27 cellular contexts compared by ENCODE assay signal in genomic region chr12:13379531-13379930, GRCh38.
"Had no signal": no experiment of that assay in that cellular context is flagged by ENCODE, and none has a peak within 500 bp of the region (broad histone marks: within the 10 kb centered on the region; RNA-seq: fewer than 3 reads in every experiment).

No MANE protein-coding gene starts in this region.

- H3K4me1 Mint-ChIP-seq: activated CD4-positive, alpha-beta memory T cell treated with anti-CD3 and anti-CD28 coated beads, Interleukin-2, amount 10 ng/mL, durations not matched to agents 7 days and 5 days; activated CD4-positive, alpha-beta T cell treated with anti-CD3 and anti-CD28 coated beads, Interleukin-2, amount 10 ng/mL, durations not matched to agents 7 days and 5 days; activated naive CD4-positive, alpha-beta T cell treated with anti-CD3 and anti-CD28 coated beads, Interleukin-2, amount 50 U/mL, for 24 hours; activated naive CD8-positive, alpha-beta T cell treated with anti-CD3 and anti-CD28 coated beads for 36 hours; activated T-helper 17 cell treated with anti-CD3 and anti-CD28 coated beads, Interleukin-2, amount 50 U/mL, for 72 hours had no signal

- H3K27me3 ChIP-seq: adrenal gland, body of pancreas had no signal

- H3K36me3 ChIP-seq: adrenal gland, esophagus squamous epithelium, gastroesophageal sphincter, heart right ventricle had no signal

- H3K4me1 ChIP-seq: adrenal gland, body of pancreas had no signal

- H3K9me3 ChIP-seq: adrenal gland, body of pancreas, esophagus squamous epithelium, gastroesophageal sphincter had no signal

- H3K4me3 ChIP-seq: adrenal gland, body of pancreas, esophagus squamous epithelium, gastroesophageal sphincter, heart right ventricle had no signal

- H3K27ac Mint-ChIP-seq: activated CD4-positive, alpha-beta memory T cell treated with anti-CD3 and anti-CD28 coated beads, Interleukin-2, amount 10 ng/mL, durations not matched to agents 7 days and 5 days; activated CD4-positive, alpha-beta T cell treated with anti-CD3 and anti-CD28 coated beads, Interleukin-2, amount 10 ng/mL, durations not matched to agents 7 days and 5 days; activated naive CD4-positive, alpha-beta T cell treated with anti-CD3 and anti-CD28 coated beads, Interleukin-2, amount 50 U/mL, for 24 hours; activated naive CD8-positive, alpha-beta T cell treated with anti-CD3 and anti-CD28 coated beads for 36 hours; activated naive CD8-positive, alpha-beta T cell treated with anti-CD3 and anti-CD28 coated beads, Interleukin-2, amount 50 U/mL, for 24 hours; activated T-helper 17 cell treated with anti-CD3 and anti-CD28 coated beads, Interleukin-2, amount 50 U/mL, for 72 hours had no signal

- DNase-seq: activated CD4-positive, alpha-beta memory T cell treated with anti-CD3 and anti-CD28 coated beads, Interleukin-2, amount 10 ng/mL, durations not matched to agents 7 days and 5 days; activated CD4-positive, alpha-beta T cell treated with anti-CD3 and anti-CD28 coated beads for 1 hour; activated CD4-positive, alpha-beta T cell treated with anti-CD3 and anti-CD28 coated beads for 4 hours; activated CD4-positive, alpha-beta T cell treated with anti-CD3 and anti-CD28 coated beads, Interleukin-2, amount 10 ng/mL, durations not matched to agents 7 days and 5 days; activated CD4-positive, alpha-beta T cell treated with anti-CD3 and anti-CD28 coated beads, Interleukin-2, amount 50 U/mL, for 4 hours; activated CD4-positive, CD25-positive, alpha-beta regulatory T cell; activated CD8-positive, alpha-beta memory T cell treated with anti-CD3 and anti-CD28 coated beads for 24 hours; activated effector memory CD4-positive, alpha-beta T cell treated with Interleukin-2 at 50 U/mL for 16 hours; activated gamma-delta T cell treated with Interleukin-2 at 50 U/mL for 16 hours; activated naive CD4-positive, alpha-beta T cell treated with Interleukin-2 at 50 U/mL for 16 hours; activated naive CD8-positive, alpha-beta T cell treated with anti-CD3 and anti-CD28 coated beads for 36 hours; activated naive CD8-positive, alpha-beta T cell treated with anti-CD3 and anti-CD28 coated beads, Interleukin-2, amount 50 U/mL, for 24 hours; activated T-cell treated with anti-CD3 and anti-CD28 coated beads, Interleukin-2, amount 50 U/mL, for 4 hours; adrenal gland; amygdala; aorta; body of pancreas; caudate nucleus; effector memory CD4-positive, alpha-beta T cell; erythroblast; esophagus squamous epithelium; foreskin melanocyte; heart right ventricle; T-helper 2 cell had no signal

- ATAC-seq: activated naive CD8-positive, alpha-beta T cell treated with anti-CD3 and anti-CD28 coated beads, Interleukin-2, amount 50 U/mL, for 24 hours; activated T-cell treated with anti-CD3 and anti-CD28 coated beads, Interleukin-2, amount 50 U/mL, for 4 hours; activated T-helper 17 cell treated with anti-CD3 and anti-CD28 coated beads, Interleukin-2, amount 50 U/mL, for 72 hours; body of pancreas; gastroesophageal sphincter; heart right ventricle had no signal

- H3K4me3 Mint-ChIP-seq: activated CD4-positive, alpha-beta memory T cell treated with anti-CD3 and anti-CD28 coated beads, Interleukin-2, amount 10 ng/mL, durations not matched to agents 7 days and 5 days; activated CD4-positive, alpha-beta T cell treated with anti-CD3 and anti-CD28 coated beads, Interleukin-2, amount 10 ng/mL, durations not matched to agents 7 days and 5 days; activated naive CD4-positive, alpha-beta T cell treated with anti-CD3 and anti-CD28 coated beads, Interleukin-2, amount 50 U/mL, for 24 hours; activated naive CD8-positive, alpha-beta T cell treated with anti-CD3 and anti-CD28 coated beads for 36 hours; activated naive CD8-positive, alpha-beta T cell treated with anti-CD3 and anti-CD28 coated beads, Interleukin-2, amount 50 U/mL, for 24 hours; activated T-cell treated with anti-CD3 and anti-CD28 coated beads, Interleukin-2, amount 50 U/mL, for 4 hours; activated T-helper 17 cell treated with anti-CD3 and anti-CD28 coated beads, Interleukin-2, amount 50 U/mL, for 72 hours had no signal

- H3K36me3 Mint-ChIP-seq: activated naive CD4-positive, alpha-beta T cell treated with anti-CD3 and anti-CD28 coated beads, Interleukin-2, amount 50 U/mL, for 24 hours; activated naive CD8-positive, alpha-beta T cell treated with anti-CD3 and anti-CD28 coated beads for 36 hours had no signal

- H3K27me3 Mint-ChIP-seq: activated naive CD8-positive, alpha-beta T cell treated with anti-CD3 and anti-CD28 coated beads for 36 hours had no signal

- H3K27ac ChIP-seq: adrenal gland, body of pancreas, esophagus squamous epithelium, gastroesophageal sphincter, heart right ventricle had no signal

- H3K9me3 Mint-ChIP-seq: activated CD4-positive, alpha-beta memory T cell treated with anti-CD3 and anti-CD28 coated beads, Interleukin-2, amount 10 ng/mL, durations not matched to agents 7 days and 5 days; activated CD4-positive, alpha-beta T cell treated with anti-CD3 and anti-CD28 coated beads, Interleukin-2, amount 10 ng/mL, durations not matched to agents 7 days and 5 days; activated naive CD4-positive, alpha-beta T cell treated with anti-CD3 and anti-CD28 coated beads, Interleukin-2, amount 50 U/mL, for 24 hours; activated naive CD8-positive, alpha-beta T cell treated with anti-CD3 and anti-CD28 coated beads, Interleukin-2, amount 50 U/mL, for 24 hours; activated T-cell treated with anti-CD3 and anti-CD28 coated beads, Interleukin-2, amount 50 U/mL, for 4 hours; activated T-helper 17 cell treated with anti-CD3 and anti-CD28 coated beads, Interleukin-2, amount 50 U/mL, for 72 hours had no signal
